ENCODE assay signal across 8 cellular contexts in genomic region chr1:244863491-244864252, GRCh38. TPM values are rescaled to one million over a fixed set of nuclear protein-coding genes. Genes with fewer than 3 reads are reported as not detected.
DNase-seq lines count a peak whose midpoint lies in the region; FAIRE-seq and TF ChIP-seq lines count a peak whose summit lies in the region.

No MANE protein-coding gene starts in this region.

- H3K4me3 Mint-ChIP-seq in brain: peak overlapping the region; percentile 84 to 99 (median 97)

- intact Hi-C loops in lower leg skin (cut with DNase I; ENCODE audit: low total_unique reads): no loop called here

- H3K36me3 ChIP-seq in NT2/D1 (ENCODE audit: insufficient read depth, insufficient read length, low read length): peaks cover 48% of the 10 kb centered on the region

- H3K4me3 ChIP-seq in NT2/D1 (ENCODE audit: insufficient read length, low read depth): peak overlapping the region; percentile 99
- peak overlapping the region; percentile 100 for H3K4me3 ChIP-seq in lower leg skin (ENCODE audit: low read depth, poor library complexity, severe bottlenecking)

- H3K36me3 Mint-ChIP-seq in brain: peaks cover 40% of the 10 kb centered on the region

- H3K9ac ChIP-seq in NT2/D1 (ENCODE audit: insufficient read length, low read depth): peak overlapping the region; percentile 99

- 0 to 1% methylated on average over 66 to 70 of the region's 92 CpGs for WGBS in lower leg skin, 2 donors

- TF ChIP-seq CTCF in brain (conservative IDR thresholded peaks at IDR 0.05): no peak
- TF ChIP-seq CTCF in lower leg skin (IDR thresholded peaks at IDR 0.05): no peak

- H3K4me1 Mint-ChIP-seq in brain: peaks cover 55% of the 10 kb centered on the region

- no peaks in the 10 kb centered on the region for H3K9me3 ChIP-seq in NT2/D1 (ENCODE audit: insufficient read depth, low read length)

- peaks cover 14% of the 10 kb centered on the region for H3K27me3 Mint-ChIP-seq in brain

- no peaks in the 10 kb centered on the region for H3K27me3 ChIP-seq in NT2/D1 (ENCODE audit: insufficient read depth, insufficient read length)

- FAIRE-seq in H54 (lab: Jason Lieb, UNC): no peak

- DNase-seq in COLO668 (lab: John Stamatoyannopoulos, UW; ENCODE audit: unreplicated experiment) (peak; percentile 56), H54 (ENCODE audit: insufficient read length, low spot score) (peak; percentile 5), NT2/D1 (ENCODE audit: low read depth, low spot score) (no peak), lower leg skin (ENCODE audit: low spot score in 2 of 2) (peak; percentile 43 to 93), SKM-1 treated with dmso at 0.1 percent for 144 hours (lab: John Stamatoyannopoulos, UW; ENCODE audit: unreplicated experiment) (no peak), inferior parietal cortex (ENCODE audit: extremely low spot score) (no peak)
- peak in 2 of 3 donors; percentile 11 to 12 for DNase-seq in stimulated activated CD4-positive, alpha-beta T cell treated with anti-CD3 and anti-CD28 coated beads, TNF-alpha, amount 100 ng/mL, for 48 hours (ENCODE audit: low read depth in 3 of 3)

- TF ChIP-seq POLR2A in H54 (IDR thresholded peaks at IDR 0.05; ENCODE audit: low read depth, low read length) (no peak), lower leg skin (IDR thresholded peaks at IDR 0.05) (no peak)

- peaks cover 3% of the 10 kb centered on the region for H3K4me1 ChIP-seq in NT2/D1 (ENCODE audit: insufficient read depth, insufficient read length)

- H3K9me3 Mint-ChIP-seq in brain: no peaks in the 10 kb centered on the region

- peak overlapping the region; percentile 98 to 99 (median 99) for H3K27ac Mint-ChIP-seq in brain

RNA-seq across cellular contexts. Expression of gene HNRNPU, which starts 0.7 kb away (rescaled TPM):
- polyA plus RNA-seq in brain (ENCODE audit: insufficient read depth, low read depth, low replicate concordance): 461 TPM
- 100 to 1,000 TPM; 183 to 262 (median 209) TPM for total RNA-seq in lower leg skin

RNA-seq across cellular contexts. Expression of gene COX20, which starts 28.2 kb away (rescaled TPM):
- polyA plus RNA-seq in brain (ENCODE audit: insufficient read depth, low read depth, low replicate concordance): 32.3 TPM
- total RNA-seq in lower leg skin: 10 to 100 TPM; 12.3 to 23.4 (median 20.2) TPM

Comparison
In these comparisons a context has a peak if more than half of its experiments do, and no peak if none do; other contexts are left out.
1. DNase-seq: peak in COLO668 (single experiment), H54 (single experiment), lower leg skin (2 of 2) and stimulated activated CD4-positive, alpha-beta T cell treated with anti-CD3 and anti-CD28 coated beads, TNF-alpha, amount 100 ng/mL, for 48 hours (2 of 3); none in NT2/D1 (single experiment), SKM-1 treated with dmso at 0.1 percent for 144 hours (single experiment) and inferior parietal cortex (single experiment).